16 cellular contexts compared by ENCODE assay signal in genomic region chr18:12516049-12516677, GRCh38.
DNase-seq lines count a peak whose midpoint lies in the region; ATAC-seq and TF ChIP-seq lines count a peak whose summit lies in the region.
"Had no signal": no experiment of that assay in that cellular context is flagged by ENCODE, and none has a peak within 500 bp of the region (broad histone marks: within the 10 kb centered on the region; RNA-seq: fewer than 3 reads in every experiment).

No MANE protein-coding gene starts in this region.

- no peak for TF ChIP-seq CTCF in ascending aorta (IDR thresholded peaks at IDR 0.05)
- no peak for TF ChIP-seq CTCF in thoracic aorta (IDR thresholded peaks at IDR 0.05)

- H3K27ac ChIP-seq in ascending aorta (peak overlapping the region; percentile 20 to 29), thoracic aorta (peak overlapping the region; percentile 13 to 24)
- H3K27ac ChIP-seq: prostate gland had no signal

- H3K36me3 ChIP-seq in ascending aorta (peaks cover under 1 to 5% of the 10 kb centered on the region in 2 donors), thoracic aorta (no peaks in the 10 kb centered on the region)
- H3K36me3 ChIP-seq: prostate gland had no signal

- H3K27me3 ChIP-seq in ascending aorta (no peaks in the 10 kb centered on the region), thoracic aorta (replicated peaks; ENCODE audit: insufficient read depth) (no peaks in the 10 kb centered on the region)

- H3K4me1 ChIP-seq in ascending aorta, result peaks cover 5 to 20% of the 10 kb centered on the region in 2 donors
- peaks cover 10 to 39% of the 10 kb centered on the region in 2 donors for H3K4me1 ChIP-seq in thoracic aorta (ENCODE audit: control insufficient read depth in 1 of 2, low read depth in 2 of 2)
- H3K4me1 ChIP-seq: prostate gland had no signal

- ATAC-seq in left cardiac atrium (peak; percentile 53 to 69), thoracic aorta (ENCODE audit: insufficient number of reproducible peaks, low FRiP score, low read depth) (no peak), GM19351 (IDR thresholded peaks at IDR 0.05; ENCODE audit: unreplicated experiment) (no peak)
- ATAC-seq: T-cell had no signal

- intact Hi-C loops in ascending aorta (cut with DNase I) (loop anchor here (5.0 kb wide), 1 partner anchor 141 kb away; the partner anchor contains the start of gene SPIRE1), left cardiac atrium (cut with DNase I) (loop anchor here in 1 of 2 donors (10.0 kb wide), 1 partner anchor 149 kb away; no protein-coding TSS in a partner anchor)

- DNase-seq in NCI-H2227 treated with DMSO at 0.1 percent for 48 hours (lab: John Stamatoyannopoulos, UW) (peak; percentile 7), NCI-H2227 (lab: John Stamatoyannopoulos, UW; ENCODE audit: unreplicated experiment) (no peak), ascending aorta (ENCODE audit: low spot score in 2 of 2) (no peak), left cardiac atrium (peak; percentile 25), thoracic aorta (ENCODE audit: low spot score) (no peak), germinal center (ENCODE audit: low spot score) (no peak), middle frontal gyrus (ENCODE audit: extremely low spot score, low spot score) (no peak)
- DNase-seq: activated CD4-positive, CD25-positive, alpha-beta regulatory T cell treated with anti-CD3 and anti-CD28 coated beads, Interleukin-2, amount 50 U/mL, for 72 hours; activated naive CD4-positive, alpha-beta T cell treated with anti-CD3 and anti-CD28 coated beads, Interleukin-2, amount 10 ng/mL, durations not matched to agents 7 days and 5 days; CD4-positive, alpha-beta T cell; EL; kidney glomerular epithelial cell; NCI-H524; T-cell had no signal

- no peaks in the 10 kb centered on the region for H3K9me3 ChIP-seq in ascending aorta
- H3K9me3 ChIP-seq in thoracic aorta, result no peaks in the 10 kb centered on the region
- H3K9me3 ChIP-seq: prostate gland had no signal

- H3K4me3 ChIP-seq in ascending aorta (no peak overlapping the region), thoracic aorta (no peak overlapping the region)
- H3K4me3 ChIP-seq: prostate gland had no signal

Comparison
In these comparisons a context has a peak if more than half of its experiments do, and no peak if none do; other contexts are left out.
1. DNase-seq: peak in NCI-H2227 treated with DMSO at 0.1 percent for 48 hours (single experiment) and left cardiac atrium (single experiment); none in NCI-H2227 (single experiment), ascending aorta (0 of 2), thoracic aorta (single experiment), germinal center (single experiment) and middle frontal gyrus (single experiment).
2. ATAC-seq: peak in left cardiac atrium (2 of 2); none in thoracic aorta (single experiment) and GM19351 (single experiment).